In the genomic region with DNA sequence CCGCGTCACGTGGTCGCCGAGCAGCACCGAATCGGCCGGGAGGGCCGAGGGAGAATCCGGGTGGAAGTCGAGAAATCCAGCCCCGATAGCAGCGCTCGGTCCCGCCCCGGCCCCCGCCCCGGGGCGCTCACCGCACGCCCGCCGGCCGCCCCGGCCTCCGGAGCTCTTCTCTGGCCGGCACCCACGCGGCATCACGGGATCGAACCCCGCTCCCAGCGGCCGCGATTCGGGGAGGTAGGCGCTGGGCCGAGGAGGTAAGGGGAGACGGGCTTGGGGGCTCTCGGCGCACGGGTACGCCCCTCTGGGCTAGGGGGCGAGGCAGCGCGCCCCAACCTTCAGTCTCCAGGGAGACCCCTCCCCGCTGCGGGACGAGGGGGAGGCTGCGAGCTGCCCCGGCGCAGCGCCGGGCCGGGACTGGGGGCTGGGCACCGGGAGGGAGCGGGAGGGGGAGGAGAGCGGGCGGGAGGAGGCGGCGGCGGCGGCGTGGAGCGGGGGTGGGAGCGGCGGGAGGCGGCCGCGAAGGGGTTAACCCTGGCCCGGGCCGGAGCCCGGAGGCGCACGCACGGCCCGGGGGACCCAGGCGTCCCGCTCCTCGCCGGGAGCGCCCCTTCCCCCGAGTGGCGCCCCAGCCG, we compare ENCODE assay signal across 8 cellular contexts.
A peak's percentile ranks its signal among the peaks of the same experiment; 100 is the strongest.
DNase-seq lines count a peak whose midpoint lies in the region; ATAC-seq lines count a peak whose summit lies in the region.

No MANE protein-coding gene starts in this region.

- no peaks in the 10 kb centered on the region for H3K36me3 ChIP-seq in endocrine pancreas (ENCODE audit: control insufficient read depth, insufficient read depth, low read length)
- no peaks in the 10 kb centered on the region for H3K36me3 ChIP-seq in stomach smooth muscle (ENCODE audit: control insufficient read depth in 2 of 2, insufficient read depth in 2 of 2, low read length in 2 of 2)

- H3K27me3 ChIP-seq in endocrine pancreas (ENCODE audit: control insufficient read depth, insufficient read depth, low read length): no peaks in the 10 kb centered on the region
- H3K27me3 ChIP-seq in stomach smooth muscle (ENCODE audit: control insufficient read depth in 1 of 2, insufficient read depth in 2 of 2, low read length in 2 of 2): no peaks in the 10 kb centered on the region

- H3K4me3 ChIP-seq in endocrine pancreas (ENCODE audit: control insufficient read depth, insufficient read depth, low read length) (no peak overlapping the region), stomach smooth muscle (ENCODE audit: low read length in 2 of 2) (peak overlapping the region; percentile 59 to 84)

- peak overlapping the region; percentile 75 for H3K27ac ChIP-seq in stomach smooth muscle (ENCODE audit: low read length)

- no peaks in the 10 kb centered on the region for H3K9me3 ChIP-seq in endocrine pancreas (ENCODE audit: control insufficient read depth, low read length)
- no peaks in the 10 kb centered on the region for H3K9me3 ChIP-seq in stomach smooth muscle (ENCODE audit: control insufficient read depth in 2 of 2, low read length in 2 of 2)

- H3K4me1 ChIP-seq in endocrine pancreas (ENCODE audit: control insufficient read depth, insufficient read depth, low read length) (no peaks in the 10 kb centered on the region), stomach smooth muscle (ENCODE audit: control insufficient read depth, insufficient read depth, low read length) (peaks cover 46% of the 10 kb centered on the region)

- H3K9ac ChIP-seq in endocrine pancreas (ENCODE audit: control insufficient read depth, insufficient read depth, low read length): peak overlapping the region; percentile 84
- H3K9ac ChIP-seq in stomach smooth muscle (ENCODE audit: low read length in 2 of 2): peak overlapping the region; percentile 72 to 89

- ATAC-seq in HG03432 (IDR thresholded peaks at IDR 0.05; ENCODE audit: unreplicated experiment): peak; percentile 25

- DNase-seq in EH (ENCODE audit: low read depth) (peak; percentile 66), midbrain (lab: John Stamatoyannopoulos, UW) (peak; percentile 52), COLO829 (ENCODE audit: low spot score) (no peak), NCI-H2081 treated with DMSO at 0.1 percent for 48 hours (lab: John Stamatoyannopoulos, UW) (no peak)
- peak; percentile 2 to 17 for DNase-seq in activated CD4-positive, alpha-beta T cell treated with anti-CD3 and anti-CD28 coated beads, Interleukin-2, amount 50 U/mL, for 24 hours (ENCODE audit: low read depth in 1 of 2, low spot score in 1 of 2)

Comparison
In these comparisons a context has a peak if more than half of its experiments do, and no peak if none do; other contexts are left out.
1. DNase-seq: peak in EH (single experiment), activated CD4-positive, alpha-beta T cell treated with anti-CD3 and anti-CD28 coated beads, Interleukin-2, amount 50 U/mL, for 24 hours (2 of 2) and midbrain (single experiment); none in COLO829 (single experiment) and NCI-H2081 treated with DMSO at 0.1 percent for 48 hours (single experiment).